Comparison of ENCODE assay signal across 11 cellular contexts in the genomic region with DNA sequence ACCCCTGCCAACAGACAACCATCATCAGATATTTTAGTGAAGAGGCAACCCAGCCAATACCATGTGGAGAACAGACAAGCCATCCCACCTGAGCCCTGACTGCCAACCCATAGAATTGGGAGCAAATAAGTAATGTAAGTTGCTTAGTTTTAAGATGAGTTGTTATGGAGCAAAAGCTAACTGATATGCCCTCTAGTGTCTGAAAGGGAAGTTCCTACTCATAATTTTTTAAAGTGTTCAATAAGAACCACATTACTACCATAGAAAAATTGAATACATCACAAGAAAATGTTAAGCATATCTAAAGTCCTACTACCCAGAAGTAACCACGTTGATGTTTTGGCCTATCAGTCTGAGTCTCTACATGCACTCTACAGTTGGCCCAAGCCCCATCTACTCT. TPM values are rescaled to one million over a fixed set of nuclear protein-coding genes. Genes with fewer than 3 reads are reported as not detected.
A peak's percentile ranks its signal among the peaks of the same experiment; 100 is the strongest.
DNase-seq lines count a peak whose midpoint lies in the region; ATAC-seq, FAIRE-seq and TF ChIP-seq lines count a peak whose summit lies in the region.
"Had no signal": no experiment of that assay in that cellular context is flagged by ENCODE, and none has a peak within 500 bp of the region (broad histone marks: within the 10 kb centered on the region; RNA-seq: fewer than 3 reads in every experiment).

No MANE protein-coding gene starts in this region.

- H3K27me3 Mint-ChIP-seq in astrocyte (ENCODE audit: low read depth, unreplicated experiment) (peaks cover 2% of the 10 kb centered on the region), neural progenitor cell (ENCODE audit: insufficient read depth, low read depth) (peaks cover 2% of the 10 kb centered on the region)

- POLR2A ChIA-PET in GM10248 (lab: Yijun Ruan, JAX), result no interaction called here

- H3K4me3 Mint-ChIP-seq in astrocyte (ENCODE audit: unreplicated experiment), result no peak overlapping the region
- no peak overlapping the region for H3K4me3 Mint-ChIP-seq in neural progenitor cell
- H3K4me3 Mint-ChIP-seq: T-helper 2 cell treated with Interferon-gamma antibody and Interleukin-4, amounts not matched to agents 5 μg/mL and 100 μg/mL, for 36 hours had no signal

- no peaks in the 10 kb centered on the region for H3F3A ChIP-seq in neural progenitor cell (ENCODE audit: low read depth)

- H4K20me1 ChIP-seq in Karpas-422 (ENCODE audit: insufficient read depth, low read depth, low read length) (no peaks in the 10 kb centered on the region), astrocyte (ENCODE audit: insufficient read depth, low read length) (no peaks in the 10 kb centered on the region), neural progenitor cell (ENCODE audit: low read depth) (no peaks in the 10 kb centered on the region)

- CTCF ChIA-PET in GM10248 (lab: Yijun Ruan, JAX), result interaction anchor here (0.9 to 2.2 kb wide), 5 partner anchors 9 to 46 kb away, joined by 3 to 12 read pairs (median 4); no protein-coding TSS in a partner anchor

- H3K9ac ChIP-seq in Karpas-422 (ENCODE audit: low read length), result no peak overlapping the region
- no peak overlapping the region for H3K9ac ChIP-seq in astrocyte (ENCODE audit: low read length)
- H3K9ac ChIP-seq in neural progenitor cell, result no peak overlapping the region

- H3K36me3 ChIP-seq in Karpas-422 (ENCODE audit: insufficient read depth, low read length), result no peaks in the 10 kb centered on the region
- no peaks in the 10 kb centered on the region for H3K36me3 ChIP-seq in astrocyte (ENCODE audit: insufficient read depth, low read length)
- H3K36me3 ChIP-seq in neural progenitor cell, result no peaks in the 10 kb centered on the region

- peak; percentile 32 for TF ChIP-seq CTCF in GM10248 (IDR thresholded peaks at IDR 0.05; ENCODE audit: control extremely low read depth, extremely low read depth, low read depth, missing control alignments)
- TF ChIP-seq CTCF in astrocyte (IDR thresholded peaks at IDR 0.05; ENCODE audit: insufficient read depth, low read depth, low read length), result peak; percentile 15
- peak; percentile 23 for TF ChIP-seq CTCF in neural progenitor cell (IDR thresholded peaks at IDR 0.05)

- DNase-seq in GM10248 (ENCODE audit: extremely low spot score) (no peak), Karpas-422 (peak; percentile 72), astrocyte (ENCODE audit: low read depth) (no peak), neural progenitor cell (ENCODE audit: low spot score) (no peak), hypothalamus (lab: John Stamatoyannopoulos, UW) (no peak), NCI-H2029 treated with DMSO at 0.1 percent for 48 hours (lab: John Stamatoyannopoulos, UW) (no peak), NCI-H446 (lab: John Stamatoyannopoulos, UW) (no peak)
- DNase-seq: body of pancreas, NCI-H1694 treated with DMSO at 0.1 percent for 48 hours had no signal

- ATAC-seq in GM19452 (IDR thresholded peaks at IDR 0.05; ENCODE audit: unreplicated experiment), result no peak
- ATAC-seq: body of pancreas had no signal

- H3K27ac ChIP-seq in Karpas-422 (ENCODE audit: low read length), result no peak overlapping the region
- no peak overlapping the region for H3K27ac ChIP-seq in astrocyte (ENCODE audit: low read depth, low read length)
- no peak overlapping the region for H3K27ac ChIP-seq in neural progenitor cell
- H3K27ac ChIP-seq: body of pancreas had no signal

- FAIRE-seq in astrocyte (lab: Jason Lieb, UNC), result no peak

- no peaks in the 10 kb centered on the region for H3K9me2 ChIP-seq in Karpas-422 (replicated peaks; ENCODE audit: insufficient read depth, low read length)

- no peak overlapping the region for H3K4me3 ChIP-seq in Karpas-422 (ENCODE audit: low read length)
- no peak overlapping the region for H3K4me3 ChIP-seq in astrocyte (ENCODE audit: insufficient read depth, low read depth, low read length)
- no peak overlapping the region for H3K4me3 ChIP-seq in neural progenitor cell
- H3K4me3 ChIP-seq: body of pancreas had no signal

- H3K4me2 ChIP-seq in Karpas-422 (ENCODE audit: low read depth, low read length, poor library complexity, severe bottlenecking) (no peak overlapping the region), astrocyte (ENCODE audit: low read length) (no peak overlapping the region), neural progenitor cell (no peak overlapping the region)

- no peak overlapping the region for H2AFZ ChIP-seq in Karpas-422 (ENCODE audit: low read length)
- H2AFZ ChIP-seq in astrocyte (ENCODE audit: low read depth, low read length), result no peak overlapping the region
- no peak overlapping the region for H2AFZ ChIP-seq in neural progenitor cell (replicated peaks)

- H3K27ac Mint-ChIP-seq in astrocyte (ENCODE audit: unreplicated experiment) (peak overlapping the region; percentile 42), neural progenitor cell (peak overlapping the region; percentile 68)
- H3K27ac Mint-ChIP-seq: T-helper 2 cell treated with Interferon-gamma antibody and Interleukin-4, amounts not matched to agents 5 μg/mL and 100 μg/mL, for 36 hours had no signal

- no peaks in the 10 kb centered on the region for H3K4me1 ChIP-seq in Karpas-422 (ENCODE audit: low read length)
- H3K4me1 ChIP-seq in astrocyte (ENCODE audit: insufficient read depth, low read length), result no peaks in the 10 kb centered on the region
- peaks cover 7% of the 10 kb centered on the region for H3K4me1 ChIP-seq in neural progenitor cell

- H3K9me3 ChIP-seq in Karpas-422 (ENCODE audit: low read length), result no peaks in the 10 kb centered on the region
- no peaks in the 10 kb centered on the region for H3K9me3 ChIP-seq in astrocyte (ENCODE audit: insufficient read depth, low read depth, low read length)
- H3K9me3 ChIP-seq in neural progenitor cell (ENCODE audit: low read depth), result no peaks in the 10 kb centered on the region
- H3K9me3 ChIP-seq: body of pancreas had no signal

- H3K79me2 ChIP-seq in Karpas-422 (ENCODE audit: low read length) (no peaks in the 10 kb centered on the region), astrocyte (ENCODE audit: insufficient read depth, low read length) (no peaks in the 10 kb centered on the region), neural progenitor cell (ENCODE audit: low read depth) (no peaks in the 10 kb centered on the region)

- H3K4me1 Mint-ChIP-seq in astrocyte (ENCODE audit: low read depth, unreplicated experiment) (peaks cover 16% of the 10 kb centered on the region), neural progenitor cell (peaks cover 23% of the 10 kb centered on the region)

- H3K36me3 Mint-ChIP-seq in astrocyte (ENCODE audit: low read depth, unreplicated experiment) (no peaks in the 10 kb centered on the region), neural progenitor cell (peaks cover 3% of the 10 kb centered on the region)

- H3K27me3 ChIP-seq in Karpas-422 (ENCODE audit: low read length) (no peaks in the 10 kb centered on the region), astrocyte (ENCODE audit: insufficient read depth, low read length) (no peaks in the 10 kb centered on the region), neural progenitor cell (no peaks in the 10 kb centered on the region)
- H3K27me3 ChIP-seq: body of pancreas had no signal

- H3K9me3 Mint-ChIP-seq in astrocyte (ENCODE audit: unreplicated experiment), result peaks cover 2% of the 10 kb centered on the region
- H3K9me3 Mint-ChIP-seq in neural progenitor cell, result peaks cover 3% of the 10 kb centered on the region
- H3K9me3 Mint-ChIP-seq: T-helper 2 cell treated with Interferon-gamma antibody and Interleukin-4, amounts not matched to agents 5 μg/mL and 100 μg/mL, for 36 hours had no signal

RNA-seq across cellular contexts. Expression of gene SLC36A4, which starts 50.8 kb away (rescaled TPM):
- total RNA-seq in Karpas-422 (2014; rRNA removed; shearing (Covaris generic); ENCODE audit: low replicate concordance), result 52.6 and 109 TPM in 2 replicates
- 25.7 and 28.3 TPM in 2 replicates for total RNA-seq in astrocyte
- total RNA-seq in neural progenitor cell (ENCODE audit: low replicate concordance), result 31.6 and 67.6 TPM in 2 replicates
